ENCODE assay signal across 17 cellular contexts in genomic region chr12:116148844-116149243, GRCh38.
DNase-seq lines count a peak whose midpoint lies in the region; ATAC-seq and TF ChIP-seq lines count a peak whose summit lies in the region.
"Had no signal": no experiment of that assay in that cellular context is flagged by ENCODE, and none has a peak within 500 bp of the region (broad histone marks: within the 10 kb centered on the region; RNA-seq: fewer than 3 reads in every experiment).

No MANE protein-coding gene starts in this region.

- TF ChIP-seq CTCF in MM.1S (IDR thresholded peaks at IDR 0.05; ENCODE audit: low read length): no peak

- H2AFZ ChIP-seq in MM.1S (ENCODE audit: low read length): no peak overlapping the region

- H3K9ac ChIP-seq in MM.1S (ENCODE audit: low read length) (no peak overlapping the region), skeletal muscle tissue (ENCODE audit: low read depth in 1 of 3, low read length in 3 of 3) (peak overlapping the region in 1 of 3 donors; percentile 4)

- peaks cover 95% of the 10 kb centered on the region for H3K79me2 ChIP-seq in MM.1S (ENCODE audit: low read length)

- H3K27me3 ChIP-seq in MM.1S (replicated peaks; ENCODE audit: insufficient read depth, low read length) (no peaks in the 10 kb centered on the region), skeletal muscle tissue (ENCODE audit: control insufficient read depth in 3 of 3, insufficient read depth in 3 of 3, low read length in 3 of 3) (no peaks in the 10 kb centered on the region)
- H3K27me3 ChIP-seq: ovary had no signal

- no peak overlapping the region for H3K27ac Mint-ChIP-seq in activated CD4-positive, alpha-beta T cell treated with anti-CD3 and anti-CD28 coated beads, Interleukin-2, amount 10 ng/mL, durations not matched to agents 24 days and 14 days
- no peak overlapping the region for H3K27ac Mint-ChIP-seq in stimulated activated memory B cell treated with anti-CD40 and anti-IgM and Interleukin-4, amounts not matched to agents 10 μg/mL and 1 μg/mL and 100 μg/mL, for 72 hours

- H3K9me3 Mint-ChIP-seq in activated CD4-positive, alpha-beta T cell treated with anti-CD3 and anti-CD28 coated beads, Interleukin-2, amount 10 ng/mL, durations not matched to agents 24 days and 14 days: no peaks in the 10 kb centered on the region
- H3K9me3 Mint-ChIP-seq in stimulated activated memory B cell treated with anti-CD40 and anti-IgM and Interleukin-4, amounts not matched to agents 10 μg/mL and 1 μg/mL and 100 μg/mL, for 72 hours: no peaks in the 10 kb centered on the region
- H3K9me3 Mint-ChIP-seq: CD14-positive monocyte had no signal

- H3K4me2 ChIP-seq in MM.1S (ENCODE audit: low read depth, low read length): no peak overlapping the region

- H3K36me3 Mint-ChIP-seq in activated CD4-positive, alpha-beta T cell treated with anti-CD3 and anti-CD28 coated beads, Interleukin-2, amount 10 ng/mL, durations not matched to agents 24 days and 14 days (ENCODE audit: low read depth): no peaks in the 10 kb centered on the region
- H3K36me3 Mint-ChIP-seq in stimulated activated memory B cell treated with anti-CD40 and anti-IgM and Interleukin-4, amounts not matched to agents 10 μg/mL and 1 μg/mL and 100 μg/mL, for 72 hours: no peaks in the 10 kb centered on the region

- ATAC-seq in HG03469 (IDR thresholded peaks at IDR 0.05; ENCODE audit: unreplicated experiment): no peak
- ATAC-seq in stimulated activated memory B cell treated with anti-CD40 and anti-IgM and Interleukin-4, amounts not matched to agents 10 μg/mL and 1 μg/mL and 100 μg/mL, for 72 hours: no peak
- ATAC-seq in GM19035 (IDR thresholded peaks at IDR 0.05; ENCODE audit: unreplicated experiment): no peak

- no peaks in the 10 kb centered on the region for H3K27me3 Mint-ChIP-seq in activated CD4-positive, alpha-beta T cell treated with anti-CD3 and anti-CD28 coated beads, Interleukin-2, amount 10 ng/mL, durations not matched to agents 24 days and 14 days
- no peaks in the 10 kb centered on the region for H3K27me3 Mint-ChIP-seq in stimulated activated memory B cell treated with anti-CD40 and anti-IgM and Interleukin-4, amounts not matched to agents 10 μg/mL and 1 μg/mL and 100 μg/mL, for 72 hours

- H3K4me3 ChIP-seq in MM.1S (ENCODE audit: low read length) (no peak overlapping the region), skeletal muscle tissue (ENCODE audit: low read length in 3 of 3) (no peak overlapping the region)
- H3K4me3 ChIP-seq: HAP-1, ovary had no signal

- no peak overlapping the region for H3K4me3 Mint-ChIP-seq in activated CD4-positive, alpha-beta T cell treated with anti-CD3 and anti-CD28 coated beads, Interleukin-2, amount 10 ng/mL, durations not matched to agents 24 days and 14 days
- no peak overlapping the region for H3K4me3 Mint-ChIP-seq in stimulated activated memory B cell treated with anti-CD40 and anti-IgM and Interleukin-4, amounts not matched to agents 10 μg/mL and 1 μg/mL and 100 μg/mL, for 72 hours
- H3K4me3 Mint-ChIP-seq: CD14-positive monocyte had no signal

- intact Hi-C loops in activated CD4-positive, alpha-beta T cell treated with anti-CD3 and anti-CD28 coated beads, Interleukin-2, amount 10 ng/mL, durations not matched to agents 24 days and 14 days (cut with micrococcal nuclease): no loop called here

- H3K27ac ChIP-seq in MM.1S (ENCODE audit: low read length): no peak overlapping the region
- peak overlapping the region; percentile 2 for H3K27ac ChIP-seq in epithelial cell of prostate
- peak overlapping the region; percentile 57 for H3K27ac ChIP-seq in skeletal muscle tissue (ENCODE audit: low read depth, low read length)
- H3K27ac ChIP-seq: ovary had no signal

- H3F3A ChIP-seq in MM.1S (ENCODE audit: insufficient read depth, low read length): no peaks in the 10 kb centered on the region

- H3K9me3 ChIP-seq in MM.1S (replicated peaks; ENCODE audit: insufficient read depth, low read length) (no peaks in the 10 kb centered on the region), skeletal muscle tissue (ENCODE audit: control insufficient read depth in 3 of 3, low read length in 3 of 3) (no peaks in the 10 kb centered on the region)
- H3K9me3 ChIP-seq: HAP-1, ovary had no signal

- H3K4me1 Mint-ChIP-seq in activated CD4-positive, alpha-beta T cell treated with anti-CD3 and anti-CD28 coated beads, Interleukin-2, amount 10 ng/mL, durations not matched to agents 24 days and 14 days: peaks cover 38% of the 10 kb centered on the region
- peaks cover 66% of the 10 kb centered on the region for H3K4me1 Mint-ChIP-seq in stimulated activated memory B cell treated with anti-CD40 and anti-IgM and Interleukin-4, amounts not matched to agents 10 μg/mL and 1 μg/mL and 100 μg/mL, for 72 hours

- H3K36me3 ChIP-seq in MM.1S (replicated peaks; ENCODE audit: insufficient read depth, low read length): no peaks in the 10 kb centered on the region
- no peaks in the 10 kb centered on the region for H3K36me3 ChIP-seq in skeletal muscle tissue (ENCODE audit: control insufficient read depth in 3 of 3, insufficient read depth in 3 of 3, low read length in 3 of 3)
- H3K36me3 ChIP-seq: HAP-1, ovary had no signal

- H4K20me1 ChIP-seq in MM.1S (ENCODE audit: insufficient read depth, low read length): peaks cover 35% of the 10 kb centered on the region

- DNase-seq in activated CD4-positive, alpha-beta T cell treated with anti-CD3 and anti-CD28 coated beads, Interleukin-2, amount 10 ng/mL, durations not matched to agents 24 days and 14 days: peak; percentile 49
- DNase-seq in activated CD4-positive, alpha-beta T cell treated with anti-CD3 and anti-CD28 coated beads for 48 hours: no peak
- DNase-seq in MM.1S (peak; percentile 8), epithelial cell of prostate (ENCODE audit: low read depth, low spot score) (no peak)
- DNase-seq: activated CD4-positive, alpha-beta T cell treated with anti-CD3 and anti-CD28 coated beads, Interleukin-2, amount 50 U/mL, for 48 hours; amniotic stem cell; DND-41; NCI-H1092 treated with DMSO at 0.1 percent for 48 hours; NCI-H69; ovary; stimulated activated CD4-positive, alpha-beta T cell treated with anti-CD3 and anti-CD28 coated beads, Interleukin-4, amount 100 ng/mL, for 24 hours had no signal

- H3K4me1 ChIP-seq in MM.1S (ENCODE audit: low read length) (no peaks in the 10 kb centered on the region), skeletal muscle tissue (ENCODE audit: control insufficient read depth in 3 of 3, insufficient read depth in 3 of 3, low read length in 3 of 3) (peaks cover 45 to 51% (median 48%) of the 10 kb centered on the region in 3 donors)

- no peaks in the 10 kb centered on the region for H3K9me2 ChIP-seq in MM.1S (replicated peaks; ENCODE audit: insufficient read depth, low read length)

Comparison
In these comparisons a context has a peak if more than half of its experiments do, and no peak if none do; other contexts are left out.
1. DNase-seq: peak in activated CD4-positive, alpha-beta T cell treated with anti-CD3 and anti-CD28 coated beads, Interleukin-2, amount 10 ng/mL, durations not matched to agents 24 days and 14 days (single experiment) and MM.1S (single experiment); none in activated CD4-positive, alpha-beta T cell treated with anti-CD3 and anti-CD28 coated beads for 48 hours (single experiment) and epithelial cell of prostate (single experiment).